In the genomic region with DNA sequence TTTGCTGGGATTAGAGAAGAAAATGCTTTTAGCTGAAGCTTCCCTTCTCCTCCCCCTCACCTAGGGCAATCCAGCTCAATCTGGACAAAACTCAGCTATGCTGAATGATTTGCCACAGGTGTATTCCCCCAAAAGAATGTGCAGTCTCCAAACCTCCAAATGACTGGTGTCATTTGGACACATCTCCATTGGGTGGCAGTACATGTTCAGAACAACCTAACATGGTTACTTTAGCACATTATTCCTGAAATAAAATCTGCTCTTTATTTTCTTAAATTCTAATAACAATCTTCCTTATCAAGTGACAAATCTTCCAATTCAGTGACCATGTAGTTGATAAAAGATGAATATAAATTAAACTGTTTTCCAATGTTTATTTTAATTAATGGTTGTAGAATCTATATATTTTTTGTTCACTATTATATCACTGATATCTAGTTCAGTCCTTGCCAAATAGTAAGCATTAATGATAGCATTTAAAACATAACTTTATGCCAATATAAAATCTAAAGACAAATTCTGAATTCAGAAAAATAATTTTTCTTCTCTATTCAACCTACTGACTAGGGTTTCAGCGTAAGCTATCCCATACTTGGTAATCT, we compare ENCODE assay signal across 7 cellular contexts.
A peak's percentile ranks its signal among the peaks of the same experiment; 100 is the strongest.
DNase-seq lines count a peak whose midpoint lies in the region; ATAC-seq and TF ChIP-seq lines count a peak whose summit lies in the region.

No MANE protein-coding gene starts in this region.

- H3K4me3 ChIP-seq in fibroblast of lung (replicated peaks in 1 of 4; ENCODE audit: control extremely low read depth in 1 of 4, insufficient read depth in 1 of 4, low read depth in 3 of 4, low read length in 4 of 4) (no peak overlapping the region), retinal pigment epithelial cell (ENCODE audit: low read length) (no peak overlapping the region)

- H3K4me2 ChIP-seq in fibroblast of lung (ENCODE audit: extremely low read depth, insufficient read depth, low read length), result peak overlapping the region; percentile 23

- no peaks in the 10 kb centered on the region for H4K20me1 ChIP-seq in fibroblast of lung (ENCODE audit: control insufficient read depth, extremely low read depth, insufficient read depth, low read length)

- peak; percentile 66 to 69 for TF ChIP-seq CTCF in fibroblast of lung (conservative IDR thresholded peaks at IDR 0.05 in 1 of 2, IDR thresholded peaks at IDR 0.05 in 1 of 2; ENCODE audit: low read depth in 1 of 2, low read length in 2 of 2)
- peak; percentile 70 for TF ChIP-seq CTCF in retinal pigment epithelial cell (conservative IDR thresholded peaks at IDR 0.05; ENCODE audit: low read depth, low read length)

- in situ Hi-C loops in G401 (cut with HindIII; ENCODE audit: low sequenced_read_pairs), result no loop called here

- peak; percentile 16 for DNase-seq in G401 (ENCODE audit: low spot score)
- DNase-seq in RKO (ENCODE audit: low spot score), result peak; percentile 55
- peak; percentile 37 to 63 for DNase-seq in fibroblast of lung (ENCODE audit: low read depth in 2 of 2)
- DNase-seq in retinal pigment epithelial cell (ENCODE audit: low read depth), result no peak
- DNase-seq in islet precursor cell, result no peak
- no peak for DNase-seq in activated CD8-positive, alpha-beta memory T cell treated with anti-CD3 and anti-CD28 coated beads for 24 hours

- H3K79me2 ChIP-seq in fibroblast of lung (ENCODE audit: control insufficient read depth, insufficient read depth, low read length), result no peaks in the 10 kb centered on the region

- ATAC-seq in HG02642 (IDR thresholded peaks at IDR 0.05; ENCODE audit: poor library complexity, unreplicated experiment), result peak; percentile 60

- H3K36me3 ChIP-seq in fibroblast of lung (ENCODE audit: control insufficient read depth, insufficient read depth, low read length), result no peaks in the 10 kb centered on the region

- no peaks in the 10 kb centered on the region for H3K27me3 ChIP-seq in fibroblast of lung (ENCODE audit: control insufficient read depth, insufficient read depth, low read length)

- no peak overlapping the region for H3K9ac ChIP-seq in fibroblast of lung (ENCODE audit: insufficient read depth, low read length)

- no peak overlapping the region for H3K27ac ChIP-seq in fibroblast of lung (ENCODE audit: insufficient read depth, low read length)

- H3K4me1 ChIP-seq in fibroblast of lung (ENCODE audit: control insufficient read depth, extremely low read depth, insufficient read depth, low read length), result peaks cover 10% of the 10 kb centered on the region

- H3K9me3 ChIP-seq in fibroblast of lung (ENCODE audit: control insufficient read depth, insufficient read depth, low read depth, low read length), result no peaks in the 10 kb centered on the region

- no peak overlapping the region for H2AFZ ChIP-seq in fibroblast of lung (ENCODE audit: low read length)

Comparison
In these comparisons a context has a peak if more than half of its experiments do, and no peak if none do; other contexts are left out.
1. DNase-seq: peak in G401 (single experiment), RKO (single experiment) and fibroblast of lung (2 of 2); none in retinal pigment epithelial cell (single experiment), islet precursor cell (single experiment) and activated CD8-positive, alpha-beta memory T cell treated with anti-CD3 and anti-CD28 coated beads for 24 hours (single experiment).